ENCODE assay signal across 13 cellular contexts in the genomic region with DNA sequence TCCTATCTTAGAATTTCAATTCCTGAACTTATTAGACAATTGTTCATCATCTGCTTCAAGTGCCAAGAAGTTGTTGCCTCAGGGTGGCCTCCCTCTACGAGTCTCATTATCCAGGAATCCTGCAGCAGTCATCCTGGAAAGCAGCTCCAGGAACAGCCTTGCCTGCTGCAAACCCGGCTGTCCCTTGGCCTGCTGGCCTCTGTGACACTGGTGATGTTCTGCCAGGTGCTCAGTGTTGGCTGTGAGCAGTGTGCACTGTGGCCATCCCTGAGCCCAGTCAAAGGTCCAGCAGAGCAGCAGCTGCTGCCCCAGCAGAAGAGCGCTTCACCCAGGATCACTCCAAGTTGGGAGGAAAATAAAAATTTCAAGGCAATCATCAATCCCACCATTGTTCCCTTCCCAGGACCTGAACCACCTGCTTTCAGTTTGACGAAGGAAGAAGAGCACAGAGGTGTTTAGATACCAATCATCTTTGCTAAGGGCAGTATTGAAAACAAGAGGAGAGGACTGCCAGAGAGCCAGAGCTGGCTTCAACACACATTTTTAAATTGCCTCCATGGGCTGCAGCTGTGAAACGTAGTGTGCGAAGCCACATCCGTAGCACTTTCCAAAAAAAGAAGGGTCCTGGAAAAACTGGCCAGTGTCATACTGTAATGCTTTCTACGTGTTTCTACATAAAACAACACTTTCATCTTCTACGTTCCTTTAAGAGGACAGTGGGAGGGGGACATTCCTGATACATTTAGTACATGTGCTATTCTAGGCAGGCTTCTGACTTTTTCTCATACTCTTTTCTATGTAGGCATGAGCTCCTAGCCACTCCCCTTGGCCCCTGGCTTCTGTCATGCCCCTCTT. TPM values are rescaled to one million over a fixed set of nuclear protein-coding genes. Genes with fewer than 3 reads are reported as not detected.
DNase-seq lines count a peak whose midpoint lies in the region; ATAC-seq and TF ChIP-seq lines count a peak whose summit lies in the region.
"Had no signal": no experiment of that assay in that cellular context is flagged by ENCODE, and none has a peak within 500 bp of the region (broad histone marks: within the 10 kb centered on the region; RNA-seq: fewer than 3 reads in every experiment).

No MANE protein-coding gene starts in this region.

- H4K5ac ChIP-seq in IMR-90 (ENCODE audit: low read depth, low read length) = peak overlapping the region; percentile 83; the same call in 1 of the 2 replicates

- peaks cover 7% of the 10 kb centered on the region for H3K9me3 Mint-ChIP-seq in type B pancreatic cell
- H3K9me3 Mint-ChIP-seq: memory B cell had no signal

- H4K8ac ChIP-seq in IMR-90 (ENCODE audit: low read depth in 2 of 2, low read length in 2 of 2) = peak overlapping the region; percentile 60 to 67

- dilution Hi-C loops in IMR-90 (cut with HindIII; ENCODE audit: low sequenced_read_pairs, unreplicated experiment) (no loop called here), mammary epithelial cell (cut with HindIII; ENCODE audit: low sequenced_read_pairs) (loop anchor here (5.0 kb wide), 1 partner anchor 50 kb away; no protein-coding TSS in a partner anchor)

- H3K4me3 ChIP-seq in IMR-90 (ENCODE audit: insufficient read depth, low read depth, low read length) = no peak overlapping the region
- no peak overlapping the region for H3K4me3 ChIP-seq in mammary epithelial cell (replicated peaks in 1 of 3; ENCODE audit: insufficient read depth in 1 of 3, low read depth in 2 of 3, low read length in 3 of 3)
- no peak overlapping the region for H3K4me3 ChIP-seq in WERI-Rb-1 (ENCODE audit: low read depth, low read length)
- H3K4me3 ChIP-seq: esophagus squamous epithelium had no signal

- peak overlapping the region; percentile 100 for H2BK120ac ChIP-seq in IMR-90 (ENCODE audit: low read depth, low read length)

- H3K9ac ChIP-seq in IMR-90 (ENCODE audit: low read depth, low read length) (peak overlapping the region; percentile 5; the same call in 1 of the 2 replicates), mammary epithelial cell (ENCODE audit: insufficient read depth, low read length) (no peak overlapping the region)

- H3K27me3 ChIP-seq in IMR-90 (ENCODE audit: control insufficient read depth, insufficient read depth, low read length) = no peaks in the 10 kb centered on the region
- H3K27me3 ChIP-seq in mammary epithelial cell (ENCODE audit: insufficient read depth, low read length) = no peaks in the 10 kb centered on the region
- no peaks in the 10 kb centered on the region for H3K27me3 ChIP-seq in WERI-Rb-1 (ENCODE audit: insufficient read depth, low read depth, severe bottlenecking)
- H3K27me3 ChIP-seq: esophagus squamous epithelium had no signal

- peak overlapping the region; percentile 78 for H3K23ac ChIP-seq in IMR-90 (ENCODE audit: low read depth, low read length)

- POLR2A ChIA-PET in IMR-90 (lab: Charles Lee; ENCODE audit: unreplicated experiment) = interaction anchor here (1.6 kb wide), 1 partner anchor 16 kb away, joined by 6 read pairs; no protein-coding TSS in a partner anchor

- peak overlapping the region; percentile 73 for H3K14ac ChIP-seq in IMR-90 (replicated peaks; ENCODE audit: low read depth, low read length)

- H3K79me2 ChIP-seq in mammary epithelial cell (ENCODE audit: insufficient read depth, low read length) = no peaks in the 10 kb centered on the region

- peak overlapping the region; percentile 93 for H2AK5ac ChIP-seq in IMR-90 (ENCODE audit: low read depth, low read length)

- peak overlapping the region; percentile 95 for H2BK20ac ChIP-seq in IMR-90 (ENCODE audit: low read depth, low read length)

- in situ Hi-C loops in IMR-90 (cut with MboI; ENCODE audit: low sequenced_read_pairs) (no loop called here), mammary epithelial cell (cut with MboI; ENCODE audit: low sequenced_read_pairs in 2 of 2) (no loop called here)

- no peaks in the 10 kb centered on the region for H3K36me3 Mint-ChIP-seq in type B pancreatic cell
- H3K36me3 Mint-ChIP-seq: memory B cell; stimulated activated naive B cell treated with anti-CD40 and anti-IgM and Interleukin-4, amounts not matched to agents 10 μg/mL and 1 μg/mL and 100 μg/mL, for 72 hours had no signal

- DNase-seq in IMR-90 (peak; percentile 80), mammary epithelial cell (peak; percentile 65), kidney glomerular epithelial cell (lab: John Stamatoyannopoulos, UW) (peak; percentile 6), type B pancreatic cell (ENCODE audit: extremely low spot score, unreplicated experiment) (no peak), NCI-H2029 (lab: John Stamatoyannopoulos, UW) (no peak), WERI-Rb-1 (no peak)
- DNase-seq: amygdala; DMS79 treated with DMSO at 0.1 percent for 48 hours; esophagus squamous epithelium; NCI-H526 treated with DMSO at 0.1 percent for 48 hours; stimulated activated naive B cell treated with anti-CD40 and anti-IgM and Interleukin-4, amounts not matched to agents 10 μg/mL and 1 μg/mL and 100 μg/mL, for 72 hours had no signal

- WGBS in IMR-90 (ENCODE audit: extremely low coverage in 2 of 2, insufficient read length in 1 of 2), 2 experiments = 10% methylated on average over 2 of the region's 9 CpGs; no CpG with 5 or more reads in 1 of the 2 experiments
- WGBS in mammary epithelial cell (ENCODE audit: low coverage, missing lambda C conversion rate) = 46% methylated on average over 9 of the region's 9 CpGs

- intact Hi-C loops in IMR-90 (cut with micrococcal nuclease) = loop anchor here (5.0 kb wide), 1 partner anchor 35 kb away; no protein-coding TSS in a partner anchor
- intact Hi-C loops in mammary epithelial cell (cut with micrococcal nuclease) = loop anchor here (1.0 kb wide), 1 partner anchor 16 kb away; no protein-coding TSS in a partner anchor

- H3K79me1 ChIP-seq in IMR-90 (ENCODE audit: low read depth in 1 of 2, low read length in 2 of 2) = peaks cover 0 to 14% of the 10 kb centered on the region in 2 experiments; a peak in 1 of 4 replicates

- BruUV-seq in IMR-90 (replicated peaks; lab: Mats Ljungman, UMichigan) = no TSS peak
- BruUV-seq in mammary epithelial cell (replicated peaks; lab: Mats Ljungman, UMichigan) = no TSS peak

- H3K4me2 ChIP-seq in IMR-90 (ENCODE audit: low read depth, low read length) = peak overlapping the region; percentile 19; the same call in 1 of the 2 replicates
- H3K4me2 ChIP-seq in mammary epithelial cell (ENCODE audit: insufficient read depth, low read depth, low read length) = peak overlapping the region; percentile 44

- H3K4ac ChIP-seq in IMR-90 (ENCODE audit: low read depth, low read length) = peak overlapping the region; percentile 94

- TF ChIP-seq POLR2A in IMR-90 (IDR thresholded peaks at IDR 0.05; ENCODE audit: low read depth, low read length) = no peak

- H4K91ac ChIP-seq in IMR-90 (ENCODE audit: insufficient read depth, low read depth, low read length) = peak overlapping the region; percentile 95

- H3K4me1 Mint-ChIP-seq in type B pancreatic cell (ENCODE audit: unreplicated experiment) = peaks cover 17% of the 10 kb centered on the region
- H3K4me1 Mint-ChIP-seq: memory B cell had no signal

- peaks cover 22% of the 10 kb centered on the region for H3K4me1 ChIP-seq in IMR-90 (ENCODE audit: control insufficient read depth, insufficient read depth, low read length)
- peaks cover 34% of the 10 kb centered on the region for H3K4me1 ChIP-seq in mammary epithelial cell (ENCODE audit: insufficient read depth, low read length)

- CTCF ChIA-PET in IMR-90 (lab: Yijun Ruan, JAX) = interaction anchor here (0.8 kb wide), 1 partner anchor 59 kb away, joined by 4 read pairs; no protein-coding TSS in a partner anchor
- CTCF ChIA-PET in mammary epithelial cell (lab: Charles Lee; ENCODE audit: low non-redundant PET) = interaction anchor here (0.7 kb wide), 1 partner anchor 83 kb away, joined by 3 read pairs; no protein-coding TSS in a partner anchor

- H3K27ac Mint-ChIP-seq in type B pancreatic cell = peak overlapping the region; percentile 43
- H3K27ac Mint-ChIP-seq: memory B cell; stimulated activated naive B cell treated with anti-CD40 and anti-IgM and Interleukin-4, amounts not matched to agents 10 μg/mL and 1 μg/mL and 100 μg/mL, for 72 hours had no signal

- H3K27ac ChIP-seq in IMR-90 (ENCODE audit: insufficient read depth, low read length) (peak overlapping the region; percentile 61), mammary epithelial cell (ENCODE audit: insufficient read depth, low read depth, low read length) (no peak overlapping the region), WERI-Rb-1 (no peak overlapping the region)

- H2BK15ac ChIP-seq in IMR-90 (ENCODE audit: low read depth, low read length) = peak overlapping the region; percentile 50

- peaks cover 17% of the 10 kb centered on the region for H3K9me1 ChIP-seq in IMR-90 (ENCODE audit: insufficient read depth, low read length)

- no peaks in the 10 kb centered on the region for H3K36me3 ChIP-seq in IMR-90 (ENCODE audit: control insufficient read depth, insufficient read depth, low read length)
- no peaks in the 10 kb centered on the region for H3K36me3 ChIP-seq in mammary epithelial cell (ENCODE audit: insufficient read depth, low read length)
- H3K36me3 ChIP-seq in WERI-Rb-1 = no peaks in the 10 kb centered on the region
- H3K36me3 ChIP-seq: esophagus squamous epithelium had no signal

- H3K9me3 ChIP-seq in IMR-90 (ENCODE audit: control insufficient read depth, insufficient read depth, low read length) (no peaks in the 10 kb centered on the region), mammary epithelial cell (replicated peaks; ENCODE audit: insufficient read depth, low read length) (no peaks in the 10 kb centered on the region), WERI-Rb-1 (ENCODE audit: severe bottlenecking) (no peaks in the 10 kb centered on the region)
- H3K9me3 ChIP-seq: esophagus squamous epithelium had no signal

- peak overlapping the region; percentile 67; the same call in 1 of the 2 replicates for H3K56ac ChIP-seq in IMR-90 (ENCODE audit: extremely low read depth, insufficient read depth, low read length)

- peak overlapping the region; percentile 29 for H2AK9ac ChIP-seq in IMR-90 (replicated peaks; ENCODE audit: low read depth, low read length, poor library complexity)

- TF ChIP-seq RAD21 in IMR-90 (IDR thresholded peaks at IDR 0.05; ENCODE audit: low read length) = peak; percentile 16; the same call in 1 of the 2 replicates

- H2AFZ ChIP-seq in IMR-90 (replicated peaks; ENCODE audit: low read length, poor library complexity) (peak overlapping the region; percentile 28), mammary epithelial cell (ENCODE audit: low read depth, low read length) (peak overlapping the region; percentile 25)

- no peaks in the 10 kb centered on the region for H3K27me3 Mint-ChIP-seq in type B pancreatic cell
- H3K27me3 Mint-ChIP-seq: memory B cell; stimulated activated naive B cell treated with anti-CD40 and anti-IgM and Interleukin-4, amounts not matched to agents 10 μg/mL and 1 μg/mL and 100 μg/mL, for 72 hours had no signal

- peak overlapping the region; percentile 75 for H3K18ac ChIP-seq in IMR-90 (ENCODE audit: low read depth, low read length)

- no peak overlapping the region for H3K4me3 Mint-ChIP-seq in type B pancreatic cell
- H3K4me3 Mint-ChIP-seq: memory B cell; stimulated activated naive B cell treated with anti-CD40 and anti-IgM and Interleukin-4, amounts not matched to agents 10 μg/mL and 1 μg/mL and 100 μg/mL, for 72 hours had no signal

- TF ChIP-seq CTCF in IMR-90 (conservative IDR thresholded peaks at IDR 0.05; ENCODE audit: low read depth, low read length) = no peak
- no peak for TF ChIP-seq CTCF in mammary epithelial cell (conservative IDR thresholded peaks at IDR 0.05 in 1 of 2, IDR thresholded peaks at IDR 0.05 in 1 of 2; ENCODE audit: extremely low read depth in 1 of 2, insufficient read depth in 1 of 2, low read depth in 1 of 2, low read length in 2 of 2)
- TF ChIP-seq CTCF in type B pancreatic cell (conservative IDR thresholded peaks at IDR 0.05) = no peak
- TF ChIP-seq CTCF in WERI-Rb-1 (IDR thresholded peaks at IDR 0.05; ENCODE audit: low read depth, low read length) = no peak

- H4K20me1 ChIP-seq in IMR-90 (ENCODE audit: insufficient read depth, low read length) = no peaks in the 10 kb centered on the region
- no peaks in the 10 kb centered on the region for H4K20me1 ChIP-seq in mammary epithelial cell (ENCODE audit: insufficient read depth, low read length)

- H2BK5ac ChIP-seq in IMR-90 (ENCODE audit: low read depth, low read length, poor library complexity, severe bottlenecking) = peak overlapping the region; percentile 98

- ATAC-seq in IMR-90 (ENCODE audit: low read depth) = peak; percentile 66
- ATAC-seq in HG02852 (IDR thresholded peaks at IDR 0.05; ENCODE audit: unreplicated experiment) = no peak
- ATAC-seq: stimulated activated naive B cell treated with anti-CD40 and anti-IgM and Interleukin-4, amounts not matched to agents 10 μg/mL and 1 μg/mL and 100 μg/mL, for 72 hours had no signal

RNA-seq across cellular contexts. Expression of a gene that starts 7.2 kb away (rescaled TPM):
- total RNA-seq in IMR-90 (2012; rRNA removed) (3.9 and 4.1 TPM in 2 replicates), mammary epithelial cell (1 to 10 TPM; 4.4 to 7.3 TPM), type B pancreatic cell (ENCODE audit: low replicate concordance) (1.8 and 7.3 TPM in 2 replicates)
- polyA plus RNA-seq in IMR-90 (2012; rRNA removed) (7.4 and 8.0 TPM in 2 replicates), mammary epithelial cell (6.6 TPM)
- polyA plus RNA-seq in IMR-90 (2012; cell fraction: cytosol; rRNA removed) = 6.4 and 11.4 TPM in 2 replicates
- 3.2 and 5.5 TPM in 2 replicates for polyA plus RNA-seq in IMR-90 (2012; cell fraction: nucleus; rRNA removed; ENCODE audit: low replicate concordance)
- polyA minus RNA-seq in mammary epithelial cell = 0.52 TPM

Comparison
In these comparisons a context has a peak if more than half of its experiments do, and no peak if none do; other contexts are left out.
1. DNase-seq: peak in IMR-90 (single experiment), mammary epithelial cell (single experiment) and kidney glomerular epithelial cell (single experiment); none in type B pancreatic cell (single experiment), NCI-H2029 (single experiment) and WERI-Rb-1 (single experiment).